In the genomic region with DNA sequence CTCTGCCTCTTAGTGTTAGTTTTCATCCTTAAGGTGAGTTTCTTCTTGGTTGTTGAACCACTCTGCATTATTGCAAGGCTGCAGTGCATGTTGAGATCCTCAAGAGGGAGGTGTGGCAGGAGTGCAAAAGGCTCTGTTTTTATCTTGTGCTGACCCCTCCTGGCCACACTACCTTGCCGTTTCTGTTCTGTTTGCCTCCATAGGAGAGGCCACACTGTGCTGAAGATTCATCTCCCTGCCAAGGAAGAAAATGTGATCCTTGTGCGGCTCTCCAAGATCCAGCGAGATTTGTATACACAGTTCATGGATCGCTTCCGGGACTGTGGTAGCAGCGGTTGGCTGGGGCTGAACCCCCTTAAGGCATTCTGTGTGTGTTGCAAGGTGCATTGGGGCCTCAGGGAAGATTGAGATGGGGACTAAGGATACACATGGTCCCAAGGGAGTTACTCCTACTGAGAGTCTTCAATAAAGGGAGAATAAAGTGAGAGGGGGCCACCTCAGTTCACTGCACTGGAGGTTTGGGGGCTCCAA, we compare ENCODE assay signal across 8 cellular contexts. TPM values are rescaled to one million over a fixed set of nuclear protein-coding genes. Genes with fewer than 3 reads are reported as not detected.
A peak's percentile ranks its signal among the peaks of the same experiment; 100 is the strongest.
DNase-seq lines count a peak whose midpoint lies in the region; ATAC-seq and TF ChIP-seq lines count a peak whose summit lies in the region.

No MANE protein-coding gene starts in this region.

- intact Hi-C loops in breast epithelium (cut with DNase I; ENCODE audit: low total_unique reads) = no loop called here
- intact Hi-C loops in lower lobe of right lung (cut with DNase I) = no loop called here

- ATAC-seq in HG03457 (IDR thresholded peaks at IDR 0.05; ENCODE audit: unreplicated experiment) (peak; percentile 65), lower lobe of right lung (peak; percentile 89 to 92), GM19324 (IDR thresholded peaks at IDR 0.05; ENCODE audit: low FRiP score, unreplicated experiment) (no peak), GM19397 (IDR thresholded peaks at IDR 0.05; ENCODE audit: unreplicated experiment) (no peak)

- TF ChIP-seq CTCF in GM12875 (IDR thresholded peaks at IDR 0.05; ENCODE audit: borderline replicate concordance, insufficient read depth, low read depth, low read length) (peak; percentile 76), breast epithelium (IDR thresholded peaks at IDR 0.05) (peak in 2 of 3 donors; percentile 62 to 72), lower lobe of right lung (IDR thresholded peaks at IDR 0.05) (peak; percentile 68)

- H3K27me3 ChIP-seq in breast epithelium (no peaks in the 10 kb centered on the region), lower lobe of right lung (ENCODE audit: low read depth) (no peaks in the 10 kb centered on the region)

- no peak overlapping the region for H3K4me3 ChIP-seq in GM12875 (ENCODE audit: low read depth, low read length)
- H3K4me3 ChIP-seq in breast epithelium = no peak overlapping the region
- H3K4me3 ChIP-seq in lower lobe of right lung = no peak overlapping the region

- H3K9me3 ChIP-seq in breast epithelium (no peaks in the 10 kb centered on the region), lower lobe of right lung (no peaks in the 10 kb centered on the region)

- H3K4me1 ChIP-seq in breast epithelium = no peaks in the 10 kb centered on the region
- no peaks in the 10 kb centered on the region for H3K4me1 ChIP-seq in lower lobe of right lung

- TF ChIP-seq POLR2A in breast epithelium (IDR thresholded peaks at IDR 0.05) = no peak

- DNase-seq in AG08395 (ENCODE audit: low spot score) (peak; percentile 78), OCI-M1 (lab: John Stamatoyannopoulos, UW) (peak; percentile 71), breast epithelium (ENCODE audit: low spot score in 2 of 2) (no peak), lower lobe of right lung (no peak)

- peaks cover 4% of the 10 kb centered on the region for H3K36me3 ChIP-seq in breast epithelium
- peaks cover 100% of the 10 kb centered on the region for H3K36me3 ChIP-seq in lower lobe of right lung

- H3K27ac ChIP-seq in breast epithelium (no peak overlapping the region), lower lobe of right lung (no peak overlapping the region)

RNA-seq across cellular contexts. Expression of a gene that starts 33.0 kb away (rescaled TPM):
- total RNA-seq in breast epithelium (10 to 100 TPM; 55.7 to 94.3 (median 80.5) TPM), lower lobe of right lung (43.5 TPM)

Comparison
In these comparisons a context has a peak if more than half of its experiments do, and no peak if none do; other contexts are left out.
1. DNase-seq: peak in AG08395 (single experiment) and OCI-M1 (single experiment); none in breast epithelium (0 of 2) and lower lobe of right lung (single experiment).
2. ATAC-seq: peak in HG03457 (single experiment) and lower lobe of right lung (2 of 2); none in GM19324 (single experiment) and GM19397 (single experiment).
3. Peak in every context shown above with its lines, with median percentiles within 50 percentile points of each other: CTCF ChIP-seq.